21 cellular contexts compared by ENCODE assay signal in the genomic region with DNA sequence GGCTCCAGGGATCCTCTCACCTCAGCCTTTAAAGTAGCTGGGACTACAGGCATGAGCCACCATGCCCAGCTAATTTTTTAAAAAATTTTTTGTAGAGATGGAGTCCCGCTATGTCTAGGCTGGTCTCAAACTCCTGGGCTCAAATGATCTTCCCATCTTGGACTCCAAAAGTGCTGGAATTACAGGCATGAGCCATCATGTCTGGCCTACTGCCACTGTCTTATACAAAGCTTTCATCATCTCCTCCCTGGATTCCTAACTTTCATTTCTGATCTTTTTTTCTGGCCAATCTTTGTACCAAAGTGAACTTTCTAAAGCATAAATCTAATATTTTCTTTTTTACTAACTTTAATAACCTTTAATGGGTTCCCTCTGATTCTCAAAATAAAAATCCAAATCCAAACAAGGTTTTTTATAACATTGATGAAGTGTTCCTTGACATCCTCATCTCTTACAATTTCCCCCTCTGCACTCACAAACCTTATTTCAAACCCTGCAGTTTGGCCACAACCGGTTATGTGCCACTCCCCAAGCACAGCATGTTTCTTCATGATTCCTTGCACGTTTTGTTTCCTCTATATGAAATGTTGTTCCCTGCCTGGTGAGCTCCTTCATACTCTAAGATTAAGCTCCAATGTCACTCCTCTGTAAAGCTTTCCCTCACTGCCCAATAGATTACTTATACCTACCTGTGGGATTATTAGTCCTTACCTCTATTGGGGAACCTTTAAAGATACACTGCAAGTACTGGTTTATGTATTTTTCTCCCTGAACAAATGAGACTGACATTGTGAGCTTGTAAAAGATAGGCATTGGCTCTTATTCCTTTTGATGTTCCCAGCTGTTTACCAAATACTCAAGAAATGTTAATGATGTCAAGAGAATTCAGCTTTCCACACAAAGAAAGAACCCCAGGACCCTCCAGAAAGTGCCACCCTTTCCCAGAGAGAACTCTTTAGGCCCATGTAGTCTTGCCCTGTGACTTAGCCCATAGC.
A peak's percentile ranks its signal among the peaks of the same experiment; 100 is the strongest.
DNase-seq lines count a peak whose midpoint lies in the region; TF ChIP-seq lines count a peak whose summit lies in the region.
"Had no signal": no experiment of that assay in that cellular context is flagged by ENCODE, and none has a peak within 500 bp of the region (broad histone marks: within the 10 kb centered on the region; RNA-seq: fewer than 3 reads in every experiment).

No MANE protein-coding gene starts in this region.

- no peaks in the 10 kb centered on the region for H3K27me3 Mint-ChIP-seq in type B pancreatic cell
- no peaks in the 10 kb centered on the region for H3K27me3 Mint-ChIP-seq in activated naive CD4-positive, alpha-beta T cell treated with anti-CD3 and anti-CD28 coated beads for 36 hours (ENCODE audit: low read depth)

- H3K27ac Mint-ChIP-seq in type B pancreatic cell: peak overlapping the region; percentile 30
- no peak overlapping the region for H3K27ac Mint-ChIP-seq in activated naive CD4-positive, alpha-beta T cell treated with anti-CD3 and anti-CD28 coated beads for 36 hours
- H3K27ac Mint-ChIP-seq: activated T-helper 2 cell treated with anti-CD3 and anti-CD28 coated beads, Interferon-gamma antibody, Interleukin-2, Interleukin-4, amounts not matched to agents 10 μg/mL and 5 μg/mL and 100 μg/mL, durations not matched to agents 14 hours and 24 hours and 36 hours; CD4-positive, CD25-positive, alpha-beta regulatory T cell; naive thymus-derived CD4-positive, alpha-beta T cell had no signal

- no peak for TF ChIP-seq POLR2A in thyroid gland (IDR thresholded peaks at IDR 0.05)

- peaks cover 18% of the 10 kb centered on the region for H3K9me3 Mint-ChIP-seq in type B pancreatic cell
- no peaks in the 10 kb centered on the region for H3K9me3 Mint-ChIP-seq in activated naive CD4-positive, alpha-beta T cell treated with anti-CD3 and anti-CD28 coated beads for 36 hours
- H3K9me3 Mint-ChIP-seq: activated T-helper 2 cell treated with anti-CD3 and anti-CD28 coated beads, Interferon-gamma antibody, Interleukin-2, Interleukin-4, amounts not matched to agents 10 μg/mL and 5 μg/mL and 100 μg/mL, durations not matched to agents 14 hours and 24 hours and 36 hours had no signal

- H3K9ac ChIP-seq in adipocyte (ENCODE audit: low read length): peak overlapping the region; percentile 58

- DNase-seq in NCI-H82 (lab: John Stamatoyannopoulos, UW) (peak; percentile 11), NCI-H82 treated with DMSO at 0.1 percent for 48 hours (lab: John Stamatoyannopoulos, UW; ENCODE audit: unreplicated experiment) (no peak), adipocyte (ENCODE audit: low read depth) (no peak), fibroblast of the conjunctiva (ENCODE audit: low read depth) (peak; percentile 6), type B pancreatic cell (ENCODE audit: extremely low spot score, unreplicated experiment) (no peak), NCI-H2171 treated with DMSO at 0.1 percent for 48 hours (lab: John Stamatoyannopoulos, UW) (no peak), thyroid gland (no peak)
- no peak for DNase-seq in activated naive CD4-positive, alpha-beta T cell treated with anti-CD3 and anti-CD28 coated beads for 36 hours
- DNase-seq: activated CD4-positive, CD25-positive, alpha-beta regulatory T cell treated with anti-CD3 and anti-CD28 coated beads, Interleukin-2, amount 50 U/mL, for 72 hours; amniotic stem cell; CD4-positive, CD25-positive, alpha-beta regulatory T cell; heart left ventricle; naive thymus-derived CD4-positive, alpha-beta T cell; NCI-H1694; NCI-H446 treated with DMSO at 0.1 percent for 48 hours; psoas muscle; stimulated activated CD4-positive, alpha-beta T cell treated with anti-CD3 and anti-CD28 coated beads, Interleukin-12 subunit alpha, Interleukin-12 subunit beta, amount 100 ng/mL, for 4 hours; stimulated activated naive CD4-positive, alpha-beta T cell; upper lobe of right lung had no signal

- peaks cover 24% of the 10 kb centered on the region for H3K4me1 ChIP-seq in adipocyte (ENCODE audit: control insufficient read depth, insufficient read depth, low read length)
- no peaks in the 10 kb centered on the region for H3K4me1 ChIP-seq in thyroid gland
- H3K4me1 ChIP-seq: heart left ventricle, psoas muscle, SJSA1, upper lobe of right lung had no signal

- peaks cover 21% of the 10 kb centered on the region for H3K4me1 Mint-ChIP-seq in type B pancreatic cell (ENCODE audit: unreplicated experiment)
- H3K4me1 Mint-ChIP-seq in activated naive CD4-positive, alpha-beta T cell treated with anti-CD3 and anti-CD28 coated beads for 36 hours (ENCODE audit: low read depth): no peaks in the 10 kb centered on the region
- H3K4me1 Mint-ChIP-seq: CD4-positive, CD25-positive, alpha-beta regulatory T cell; naive thymus-derived CD4-positive, alpha-beta T cell had no signal

- no peaks in the 10 kb centered on the region for H3K36me3 Mint-ChIP-seq in type B pancreatic cell
- H3K36me3 Mint-ChIP-seq in activated naive CD4-positive, alpha-beta T cell treated with anti-CD3 and anti-CD28 coated beads for 36 hours (ENCODE audit: low read depth): no peaks in the 10 kb centered on the region
- H3K36me3 Mint-ChIP-seq: CD4-positive, CD25-positive, alpha-beta regulatory T cell; naive thymus-derived CD4-positive, alpha-beta T cell had no signal

- no peak overlapping the region for H3K27ac ChIP-seq in thyroid gland
- H3K27ac ChIP-seq: heart left ventricle, psoas muscle, SJSA1, upper lobe of right lung had no signal

- no peaks in the 10 kb centered on the region for H3K36me3 ChIP-seq in adipocyte (ENCODE audit: control insufficient read depth, insufficient read depth, low read length, severe bottlenecking)
- H3K36me3 ChIP-seq in thyroid gland: no peaks in the 10 kb centered on the region
- H3K36me3 ChIP-seq: heart left ventricle, SJSA1, upper lobe of right lung had no signal

- intact Hi-C loops in activated naive CD4-positive, alpha-beta T cell treated with anti-CD3 and anti-CD28 coated beads for 36 hours (cut with micrococcal nuclease): no loop called here
- intact Hi-C loops in thyroid gland (cut with DNase I): no loop called here

- H3K4me3 ChIP-seq in adipocyte (ENCODE audit: low read length) (peak overlapping the region; percentile 18), thyroid gland (replicated peaks in 1 of 3) (no peak overlapping the region)
- H3K4me3 ChIP-seq: heart left ventricle, psoas muscle, SJSA1, upper lobe of right lung had no signal

- CTCF ChIA-PET in activated naive CD4-positive, alpha-beta T cell treated with anti-CD3 and anti-CD28 coated beads for 36 hours (lab: Charles Lee): no interaction called here

- H3K4me3 Mint-ChIP-seq in type B pancreatic cell: no peak overlapping the region
- H3K4me3 Mint-ChIP-seq in activated naive CD4-positive, alpha-beta T cell treated with anti-CD3 and anti-CD28 coated beads for 36 hours: no peak overlapping the region
- H3K4me3 Mint-ChIP-seq: CD4-positive, CD25-positive, alpha-beta regulatory T cell; naive thymus-derived CD4-positive, alpha-beta T cell had no signal

- WGBS in thyroid gland, 2 donors: 75 to 85% methylated on average over 3 of the region's 3 CpGs

- H3K27me3 ChIP-seq in adipocyte (replicated peaks; ENCODE audit: control insufficient read depth, insufficient read depth, low read length) (no peaks in the 10 kb centered on the region), thyroid gland (no peaks in the 10 kb centered on the region)
- H3K27me3 ChIP-seq: SJSA1, upper lobe of right lung had no signal

- peaks cover 17% of the 10 kb centered on the region for H3K9me3 ChIP-seq in adipocyte (ENCODE audit: control insufficient read depth, low read length)
- H3K9me3 ChIP-seq in thyroid gland: no peaks in the 10 kb centered on the region
- H3K9me3 ChIP-seq: SJSA1, upper lobe of right lung had no signal

- TF ChIP-seq CTCF in type B pancreatic cell (conservative IDR thresholded peaks at IDR 0.05) (no peak), thyroid gland (IDR thresholded peaks at IDR 0.05) (no peak)

Comparison
In these comparisons a context has a peak if more than half of its experiments do, and no peak if none do; other contexts are left out.
1. DNase-seq: peak in NCI-H82 (single experiment) and fibroblast of the conjunctiva (single experiment); none in NCI-H82 treated with DMSO at 0.1 percent for 48 hours (single experiment), adipocyte (single experiment), type B pancreatic cell (single experiment), NCI-H2171 treated with DMSO at 0.1 percent for 48 hours (single experiment), activated naive CD4-positive, alpha-beta T cell treated with anti-CD3 and anti-CD28 coated beads for 36 hours (single experiment) and thyroid gland (0 of 2).